In the genomic region with DNA sequence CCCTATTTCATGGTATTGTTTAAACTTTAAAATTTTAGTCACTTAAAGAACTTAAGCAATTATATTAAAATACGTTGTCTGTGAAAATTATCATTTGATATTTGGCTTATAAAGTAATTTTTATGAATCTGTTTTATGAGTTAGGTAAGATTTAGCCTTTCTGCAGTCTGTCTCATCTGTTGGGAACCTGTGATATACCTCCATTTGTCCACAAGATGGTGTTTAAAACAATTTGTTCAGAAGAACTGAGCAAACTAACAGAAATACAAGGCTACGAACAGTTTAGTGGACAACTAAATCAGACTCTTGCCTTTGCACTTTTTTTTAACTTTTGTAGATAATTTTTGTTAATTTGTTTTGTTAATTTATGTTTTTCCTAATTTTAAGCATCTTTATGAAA, we compare ENCODE assay signal across 13 cellular contexts.
DNase-seq lines count a peak whose midpoint lies in the region; TF ChIP-seq lines count a peak whose summit lies in the region.
"Had no signal": no experiment of that assay in that cellular context is flagged by ENCODE, and none has a peak within 500 bp of the region (broad histone marks: within the 10 kb centered on the region; RNA-seq: fewer than 3 reads in every experiment).

No MANE protein-coding gene starts in this region.

- no peaks in the 10 kb centered on the region for H3K27me3 ChIP-seq in dorsolateral prefrontal cortex
- H3K27me3 ChIP-seq: BLaER1 had no signal

- no peak overlapping the region for H3K27ac ChIP-seq in dorsolateral prefrontal cortex
- H3K27ac ChIP-seq: BLaER1 had no signal

- TF ChIP-seq CTCF in choroid plexus epithelial cell (conservative IDR thresholded peaks at IDR 0.05; ENCODE audit: low read depth, low read length) = peak; percentile 45
- peak; percentile 46 for TF ChIP-seq CTCF in retinal pigment epithelial cell (conservative IDR thresholded peaks at IDR 0.05; ENCODE audit: low read depth, low read length)
- TF ChIP-seq CTCF in dorsolateral prefrontal cortex (IDR thresholded peaks at IDR 0.05 in 54 of 56, conservative IDR thresholded peaks at IDR 0.05 in 2 of 56; ENCODE audit: low read depth in 1 of 56, partially characterized antibody in 56 of 56) = peak in 22 of 56 donors; percentile 9 to 43 (median 20)

- intact Hi-C loops in dorsolateral prefrontal cortex (cut with DNase I) = no loop called here

- DNase-seq in NCI-H82 (lab: John Stamatoyannopoulos, UW) (peak; percentile 5), NCI-H82 treated with DMSO at 0.1 percent for 48 hours (lab: John Stamatoyannopoulos, UW; ENCODE audit: unreplicated experiment) (no peak), NAMALWA (ENCODE audit: low spot score) (peak; percentile 48), choroid plexus epithelial cell (ENCODE audit: low read depth) (peak; percentile 33), retinal pigment epithelial cell (ENCODE audit: low read depth) (no peak), dorsolateral prefrontal cortex (no peak), epidermal melanocyte (ENCODE audit: insufficient read length, low spot score) (no peak), NCI-H1105 treated with DMSO at 0.1 percent for 48 hours (lab: John Stamatoyannopoulos, UW) (no peak)
- DNase-seq: foreskin melanocyte, naive B cell, NCI-H2081, T-helper 9 cell had no signal

- H3K4me3 ChIP-seq in choroid plexus epithelial cell (ENCODE audit: low read depth, low read length) = no peak overlapping the region
- H3K4me3 ChIP-seq in retinal pigment epithelial cell (ENCODE audit: low read length) = no peak overlapping the region
- H3K4me3 ChIP-seq in dorsolateral prefrontal cortex = no peak overlapping the region
- H3K4me3 ChIP-seq: BLaER1 had no signal

Comparison
In these comparisons a context has a peak if more than half of its experiments do, and no peak if none do; other contexts are left out.
1. DNase-seq: peak in NCI-H82 (single experiment), NAMALWA (single experiment) and choroid plexus epithelial cell (single experiment); none in NCI-H82 treated with DMSO at 0.1 percent for 48 hours (single experiment), retinal pigment epithelial cell (single experiment), dorsolateral prefrontal cortex (0 of 10), epidermal melanocyte (single experiment) and NCI-H1105 treated with DMSO at 0.1 percent for 48 hours (single experiment).